Comparison of ENCODE assay signal across 1 cellular context in the genomic region with DNA sequence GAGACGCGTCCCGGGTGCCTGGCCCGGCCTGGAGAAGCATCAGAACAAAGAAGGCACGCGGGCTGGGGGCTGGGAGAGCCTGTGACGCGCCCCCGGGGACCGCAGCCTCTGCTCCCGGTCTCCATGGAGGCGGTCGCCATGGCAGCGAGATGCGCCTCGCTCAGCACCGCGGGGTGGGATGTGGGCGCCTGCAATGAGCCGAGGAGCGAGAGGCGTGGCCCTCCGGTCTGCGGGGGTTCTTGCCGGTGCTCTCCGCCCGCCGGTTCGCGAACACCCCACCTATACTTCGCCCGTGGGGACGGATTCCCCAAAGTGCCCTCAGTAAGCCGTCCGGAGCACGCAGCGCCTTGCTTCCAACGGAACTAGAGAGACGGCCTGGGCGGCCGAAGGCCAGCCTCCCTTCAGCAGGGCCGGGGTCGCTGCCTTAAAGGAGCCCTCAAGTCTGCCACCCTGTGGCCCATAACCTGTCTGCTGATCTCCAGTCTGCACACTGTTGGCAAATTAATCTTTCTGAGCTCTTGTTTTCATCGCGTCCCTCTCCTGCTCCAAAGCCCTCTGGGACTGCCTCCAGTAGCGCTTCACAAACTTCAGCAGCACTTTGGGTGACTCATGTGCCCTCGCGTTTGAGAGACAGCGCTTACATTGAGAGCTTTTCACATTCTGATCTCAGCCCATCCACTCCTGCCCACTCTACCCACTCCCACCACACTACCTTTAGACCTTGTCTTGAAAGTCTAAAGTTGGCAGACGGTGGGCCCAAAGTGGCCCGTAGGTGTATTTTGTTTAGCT.
A peak's percentile ranks its signal among the peaks of the same experiment; 100 is the strongest.
TF ChIP-seq lines count a peak whose summit lies in the region.

No MANE protein-coding gene starts in this region.

TF ChIP-seq in HepG2, 621 proteins besides CTCF, POLR2A, EP300 and RAD21 (continued from another document and continues in another):
- peak; percentile 97 for TF ChIP-seq RFX3 (CRISPR knock-in tag; IDR thresholded peaks at IDR 0.05)
- TF ChIP-seq, protein P1, sequence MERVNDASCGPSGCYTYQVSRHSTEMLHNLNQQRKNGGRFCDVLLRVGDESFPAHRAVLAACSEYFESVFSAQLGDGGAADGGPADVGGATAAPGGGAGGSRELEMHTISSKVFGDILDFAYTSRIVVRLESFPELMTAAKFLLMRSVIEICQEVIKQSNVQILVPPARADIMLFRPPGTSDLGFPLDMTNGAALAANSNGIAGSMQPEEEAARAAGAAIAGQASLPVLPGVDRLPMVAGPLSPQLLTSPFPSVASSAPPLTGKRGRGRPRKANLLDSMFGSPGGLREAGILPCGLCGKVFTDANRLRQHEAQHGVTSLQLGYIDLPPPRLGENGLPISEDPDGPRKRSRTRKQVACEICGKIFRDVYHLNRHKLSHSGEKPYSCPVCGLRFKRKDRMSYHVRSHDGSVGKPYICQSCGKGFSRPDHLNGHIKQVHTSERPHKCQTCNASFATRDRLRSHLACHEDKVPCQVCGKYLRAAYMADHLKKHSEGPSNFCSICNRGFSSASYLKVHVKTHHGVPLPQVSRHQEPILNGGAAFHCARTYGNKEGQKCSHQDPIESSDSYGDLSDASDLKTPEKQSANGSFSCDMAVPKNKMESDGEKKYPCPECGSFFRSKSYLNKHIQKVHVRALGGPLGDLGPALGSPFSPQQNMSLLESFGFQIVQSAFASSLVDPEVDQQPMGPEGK (CRISPR knock-in tag; IDR thresholded peaks at IDR 0.05), result no peak
- TF ChIP-seq BRCA1 (CRISPR knock-in tag; IDR thresholded peaks at IDR 0.05), result 0 out of 2 replicates have a peak, but pooled peaks have one; percentile 12
- no peak for TF ChIP-seq SIN3B (IDR thresholded peaks at IDR 0.05; ENCODE audit: low read length)
- TF ChIP-seq ZNF720 (CRISPR knock-in tag; IDR thresholded peaks at IDR 0.05), result no peak; the same call in 1 of the 2 replicates
- TF ChIP-seq ZNF614 (CRISPR knock-in tag; IDR thresholded peaks at IDR 0.05; ENCODE audit: borderline replicate concordance), result peak; percentile 34; the same call in 1 of the 2 replicates
- peak; percentile 49; the same call in 1 of the 2 replicates for TF ChIP-seq ZNF274 (CRISPR knock-in tag; IDR thresholded peaks at IDR 0.05)
- TF ChIP-seq, protein P2, sequence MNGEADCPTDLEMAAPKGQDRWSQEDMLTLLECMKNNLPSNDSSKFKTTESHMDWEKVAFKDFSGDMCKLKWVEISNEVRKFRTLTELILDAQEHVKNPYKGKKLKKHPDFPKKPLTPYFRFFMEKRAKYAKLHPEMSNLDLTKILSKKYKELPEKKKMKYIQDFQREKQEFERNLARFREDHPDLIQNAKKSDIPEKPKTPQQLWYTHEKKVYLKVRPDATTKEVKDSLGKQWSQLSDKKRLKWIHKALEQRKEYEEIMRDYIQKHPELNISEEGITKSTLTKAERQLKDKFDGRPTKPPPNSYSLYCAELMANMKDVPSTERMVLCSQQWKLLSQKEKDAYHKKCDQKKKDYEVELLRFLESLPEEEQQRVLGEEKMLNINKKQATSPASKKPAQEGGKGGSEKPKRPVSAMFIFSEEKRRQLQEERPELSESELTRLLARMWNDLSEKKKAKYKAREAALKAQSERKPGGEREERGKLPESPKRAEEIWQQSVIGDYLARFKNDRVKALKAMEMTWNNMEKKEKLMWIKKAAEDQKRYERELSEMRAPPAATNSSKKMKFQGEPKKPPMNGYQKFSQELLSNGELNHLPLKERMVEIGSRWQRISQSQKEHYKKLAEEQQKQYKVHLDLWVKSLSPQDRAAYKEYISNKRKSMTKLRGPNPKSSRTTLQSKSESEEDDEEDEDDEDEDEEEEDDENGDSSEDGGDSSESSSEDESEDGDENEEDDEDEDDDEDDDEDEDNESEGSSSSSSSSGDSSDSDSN (CRISPR knock-in tag; IDR thresholded peaks at IDR 0.05), result peak; percentile 83
- TF ChIP-seq, protein P3, sequence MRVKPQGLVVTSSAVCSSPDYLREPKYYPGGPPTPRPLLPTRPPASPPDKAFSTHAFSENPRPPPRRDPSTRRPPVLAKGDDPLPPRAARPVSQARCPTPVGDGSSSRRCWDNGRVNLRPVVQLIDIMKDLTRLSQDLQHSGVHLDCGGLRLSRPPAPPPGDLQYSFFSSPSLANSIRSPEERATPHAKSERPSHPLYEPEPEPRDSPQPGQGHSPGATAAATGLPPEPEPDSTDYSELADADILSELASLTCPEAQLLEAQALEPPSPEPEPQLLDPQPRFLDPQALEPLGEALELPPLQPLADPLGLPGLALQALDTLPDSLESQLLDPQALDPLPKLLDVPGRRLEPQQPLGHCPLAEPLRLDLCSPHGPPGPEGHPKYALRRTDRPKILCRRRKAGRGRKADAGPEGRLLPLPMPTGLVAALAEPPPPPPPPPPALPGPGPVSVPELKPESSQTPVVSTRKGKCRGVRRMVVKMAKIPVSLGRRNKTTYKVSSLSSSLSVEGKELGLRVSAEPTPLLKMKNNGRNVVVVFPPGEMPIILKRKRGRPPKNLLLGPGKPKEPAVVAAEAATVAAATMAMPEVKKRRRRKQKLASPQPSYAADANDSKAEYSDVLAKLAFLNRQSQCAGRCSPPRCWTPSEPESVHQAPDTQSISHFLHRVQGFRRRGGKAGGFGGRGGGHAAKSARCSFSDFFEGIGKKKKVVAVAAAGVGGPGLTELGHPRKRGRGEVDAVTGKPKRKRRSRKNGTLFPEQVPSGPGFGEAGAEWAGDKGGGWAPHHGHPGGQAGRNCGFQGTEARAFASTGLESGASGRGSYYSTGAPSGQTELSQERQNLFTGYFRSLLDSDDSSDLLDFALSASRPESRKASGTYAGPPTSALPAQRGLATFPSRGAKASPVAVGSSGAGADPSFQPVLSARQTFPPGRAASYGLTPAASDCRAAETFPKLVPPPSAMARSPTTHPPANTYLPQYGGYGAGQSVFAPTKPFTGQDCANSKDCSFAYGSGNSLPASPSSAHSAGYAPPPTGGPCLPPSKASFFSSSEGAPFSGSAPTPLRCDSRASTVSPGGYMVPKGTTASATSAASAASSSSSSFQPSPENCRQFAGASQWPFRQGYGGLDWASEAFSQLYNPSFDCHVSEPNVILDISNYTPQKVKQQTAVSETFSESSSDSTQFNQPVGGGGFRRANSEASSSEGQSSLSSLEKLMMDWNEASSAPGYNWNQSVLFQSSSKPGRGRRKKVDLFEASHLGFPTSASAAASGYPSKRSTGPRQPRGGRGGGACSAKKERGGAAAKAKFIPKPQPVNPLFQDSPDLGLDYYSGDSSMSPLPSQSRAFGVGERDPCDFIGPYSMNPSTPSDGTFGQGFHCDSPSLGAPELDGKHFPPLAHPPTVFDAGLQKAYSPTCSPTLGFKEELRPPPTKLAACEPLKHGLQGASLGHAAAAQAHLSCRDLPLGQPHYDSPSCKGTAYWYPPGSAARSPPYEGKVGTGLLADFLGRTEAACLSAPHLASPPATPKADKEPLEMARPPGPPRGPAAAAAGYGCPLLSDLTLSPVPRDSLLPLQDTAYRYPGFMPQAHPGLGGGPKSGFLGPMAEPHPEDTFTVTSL (CRISPR knock-in tag; IDR thresholded peaks at IDR 0.05; ENCODE audit: borderline replicate concordance), result 0 out of 2 replicates have a peak, but pooled peaks have one; percentile 9
- TF ChIP-seq, protein P4, sequence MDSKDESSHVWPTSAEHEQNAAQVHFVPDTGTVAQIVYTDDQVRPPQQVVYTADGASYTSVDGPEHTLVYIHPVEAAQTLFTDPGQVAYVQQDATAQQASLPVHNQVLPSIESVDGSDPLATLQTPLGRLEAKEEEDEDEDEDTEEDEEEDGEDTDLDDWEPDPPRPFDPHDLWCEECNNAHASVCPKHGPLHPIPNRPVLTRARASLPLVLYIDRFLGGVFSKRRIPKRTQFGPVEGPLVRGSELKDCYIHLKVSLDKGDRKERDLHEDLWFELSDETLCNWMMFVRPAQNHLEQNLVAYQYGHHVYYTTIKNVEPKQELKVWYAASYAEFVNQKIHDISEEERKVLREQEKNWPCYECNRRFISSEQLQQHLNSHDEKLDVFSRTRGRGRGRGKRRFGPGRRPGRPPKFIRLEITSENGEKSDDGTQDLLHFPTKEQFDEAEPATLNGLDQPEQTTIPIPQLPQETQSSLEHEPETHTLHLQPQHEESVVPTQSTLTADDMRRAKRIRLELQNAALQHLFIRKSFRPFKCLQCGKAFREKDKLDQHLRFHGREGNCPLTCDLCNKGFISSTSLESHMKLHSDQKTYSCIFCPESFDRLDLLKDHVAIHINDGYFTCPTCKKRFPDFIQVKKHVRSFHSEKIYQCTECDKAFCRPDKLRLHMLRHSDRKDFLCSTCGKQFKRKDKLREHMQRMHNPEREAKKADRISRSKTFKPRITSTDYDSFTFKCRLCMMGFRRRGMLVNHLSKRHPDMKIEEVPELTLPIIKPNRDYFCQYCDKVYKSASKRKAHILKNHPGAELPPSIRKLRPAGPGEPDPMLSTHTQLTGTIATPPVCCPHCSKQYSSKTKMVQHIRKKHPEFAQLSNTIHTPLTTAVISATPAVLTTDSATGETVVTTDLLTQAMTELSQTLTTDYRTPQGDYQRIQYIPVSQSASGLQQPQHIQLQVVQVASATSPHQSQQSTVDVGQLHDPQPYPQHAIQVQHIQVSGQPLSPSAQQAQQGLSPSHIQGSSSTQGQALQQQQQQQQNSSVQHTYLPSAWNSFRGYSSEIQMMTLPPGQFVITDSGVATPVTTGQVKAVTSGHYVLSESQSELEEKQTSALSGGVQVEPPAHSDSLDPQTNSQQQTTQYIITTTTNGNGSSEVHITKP (CRISPR knock-in tag; IDR thresholded peaks at IDR 0.05; ENCODE audit: low read depth), result no peak
- TF ChIP-seq, protein P5, sequence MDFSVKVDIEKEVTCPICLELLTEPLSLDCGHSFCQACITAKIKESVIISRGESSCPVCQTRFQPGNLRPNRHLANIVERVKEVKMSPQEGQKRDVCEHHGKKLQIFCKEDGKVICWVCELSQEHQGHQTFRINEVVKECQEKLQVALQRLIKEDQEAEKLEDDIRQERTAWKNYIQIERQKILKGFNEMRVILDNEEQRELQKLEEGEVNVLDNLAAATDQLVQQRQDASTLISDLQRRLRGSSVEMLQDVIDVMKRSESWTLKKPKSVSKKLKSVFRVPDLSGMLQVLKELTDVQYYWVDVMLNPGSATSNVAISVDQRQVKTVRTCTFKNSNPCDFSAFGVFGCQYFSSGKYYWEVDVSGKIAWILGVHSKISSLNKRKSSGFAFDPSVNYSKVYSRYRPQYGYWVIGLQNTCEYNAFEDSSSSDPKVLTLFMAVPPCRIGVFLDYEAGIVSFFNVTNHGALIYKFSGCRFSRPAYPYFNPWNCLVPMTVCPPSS (IDR thresholded peaks at IDR 0.05), result no peak
- TF ChIP-seq FIP1L1 (IDR thresholded peaks at IDR 0.05; ENCODE audit: borderline replicate concordance, insufficient read depth, low read depth, low read length), result 0 out of 2 replicates have a peak, but pooled peaks have one; percentile 2
- peak; percentile 12; the same call in 1 of the 2 replicates for TF ChIP-seq NFYB (CRISPR knock-in tag; IDR thresholded peaks at IDR 0.05)
- TF ChIP-seq HDAC2 (CRISPR knock-in tag; IDR thresholded peaks at IDR 0.05), result peak; percentile 2; the same call in 1 of the 2 replicates
- TF ChIP-seq, protein P6, sequence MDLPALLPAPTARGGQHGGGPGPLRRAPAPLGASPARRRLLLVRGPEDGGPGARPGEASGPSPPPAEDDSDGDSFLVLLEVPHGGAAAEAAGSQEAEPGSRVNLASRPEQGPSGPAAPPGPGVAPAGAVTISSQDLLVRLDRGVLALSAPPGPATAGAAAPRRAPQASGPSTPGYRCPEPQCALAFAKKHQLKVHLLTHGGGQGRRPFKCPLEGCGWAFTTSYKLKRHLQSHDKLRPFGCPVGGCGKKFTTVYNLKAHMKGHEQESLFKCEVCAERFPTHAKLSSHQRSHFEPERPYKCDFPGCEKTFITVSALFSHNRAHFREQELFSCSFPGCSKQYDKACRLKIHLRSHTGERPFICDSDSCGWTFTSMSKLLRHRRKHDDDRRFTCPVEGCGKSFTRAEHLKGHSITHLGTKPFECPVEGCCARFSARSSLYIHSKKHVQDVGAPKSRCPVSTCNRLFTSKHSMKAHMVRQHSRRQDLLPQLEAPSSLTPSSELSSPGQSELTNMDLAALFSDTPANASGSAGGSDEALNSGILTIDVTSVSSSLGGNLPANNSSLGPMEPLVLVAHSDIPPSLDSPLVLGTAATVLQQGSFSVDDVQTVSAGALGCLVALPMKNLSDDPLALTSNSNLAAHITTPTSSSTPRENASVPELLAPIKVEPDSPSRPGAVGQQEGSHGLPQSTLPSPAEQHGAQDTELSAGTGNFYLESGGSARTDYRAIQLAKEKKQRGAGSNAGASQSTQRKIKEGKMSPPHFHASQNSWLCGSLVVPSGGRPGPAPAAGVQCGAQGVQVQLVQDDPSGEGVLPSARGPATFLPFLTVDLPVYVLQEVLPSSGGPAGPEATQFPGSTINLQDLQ (CRISPR knock-in tag; IDR thresholded peaks at IDR 0.05), result no peak
- TF ChIP-seq, protein P7, sequence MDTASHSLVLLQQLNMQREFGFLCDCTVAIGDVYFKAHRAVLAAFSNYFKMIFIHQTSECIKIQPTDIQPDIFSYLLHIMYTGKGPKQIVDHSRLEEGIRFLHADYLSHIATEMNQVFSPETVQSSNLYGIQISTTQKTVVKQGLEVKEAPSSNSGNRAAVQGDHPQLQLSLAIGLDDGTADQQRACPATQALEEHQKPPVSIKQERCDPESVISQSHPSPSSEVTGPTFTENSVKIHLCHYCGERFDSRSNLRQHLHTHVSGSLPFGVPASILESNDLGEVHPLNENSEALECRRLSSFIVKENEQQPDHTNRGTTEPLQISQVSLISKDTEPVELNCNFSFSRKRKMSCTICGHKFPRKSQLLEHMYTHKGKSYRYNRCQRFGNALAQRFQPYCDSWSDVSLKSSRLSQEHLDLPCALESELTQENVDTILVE (CRISPR knock-in tag; IDR thresholded peaks at IDR 0.05), result no peak
- TF ChIP-seq ZBTB7A (CRISPR knock-in tag; IDR thresholded peaks at IDR 0.05), result no peak; the same call in 1 of the 2 replicates
- peak; percentile 64 for TF ChIP-seq STAG1 (CRISPR knock-in tag; IDR thresholded peaks at IDR 0.05)
- TF ChIP-seq, protein P8, sequence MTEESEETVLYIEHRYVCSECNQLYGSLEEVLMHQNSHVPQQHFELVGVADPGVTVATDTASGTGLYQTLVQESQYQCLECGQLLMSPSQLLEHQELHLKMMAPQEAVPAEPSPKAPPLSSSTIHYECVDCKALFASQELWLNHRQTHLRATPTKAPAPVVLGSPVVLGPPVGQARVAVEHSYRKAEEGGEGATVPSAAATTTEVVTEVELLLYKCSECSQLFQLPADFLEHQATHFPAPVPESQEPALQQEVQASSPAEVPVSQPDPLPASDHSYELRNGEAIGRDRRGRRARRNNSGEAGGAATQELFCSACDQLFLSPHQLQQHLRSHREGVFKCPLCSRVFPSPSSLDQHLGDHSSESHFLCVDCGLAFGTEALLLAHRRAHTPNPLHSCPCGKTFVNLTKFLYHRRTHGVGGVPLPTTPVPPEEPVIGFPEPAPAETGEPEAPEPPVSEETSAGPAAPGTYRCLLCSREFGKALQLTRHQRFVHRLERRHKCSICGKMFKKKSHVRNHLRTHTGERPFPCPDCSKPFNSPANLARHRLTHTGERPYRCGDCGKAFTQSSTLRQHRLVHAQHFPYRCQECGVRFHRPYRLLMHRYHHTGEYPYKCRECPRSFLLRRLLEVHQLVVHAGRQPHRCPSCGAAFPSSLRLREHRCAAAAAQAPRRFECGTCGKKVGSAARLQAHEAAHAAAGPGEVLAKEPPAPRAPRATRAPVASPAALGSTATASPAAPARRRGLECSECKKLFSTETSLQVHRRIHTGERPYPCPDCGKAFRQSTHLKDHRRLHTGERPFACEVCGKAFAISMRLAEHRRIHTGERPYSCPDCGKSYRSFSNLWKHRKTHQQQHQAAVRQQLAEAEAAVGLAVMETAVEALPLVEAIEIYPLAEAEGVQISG (CRISPR knock-in tag; IDR thresholded peaks at IDR 0.05), result no peak; the same call in 1 of the 2 replicates
- TF ChIP-seq, protein P9, sequence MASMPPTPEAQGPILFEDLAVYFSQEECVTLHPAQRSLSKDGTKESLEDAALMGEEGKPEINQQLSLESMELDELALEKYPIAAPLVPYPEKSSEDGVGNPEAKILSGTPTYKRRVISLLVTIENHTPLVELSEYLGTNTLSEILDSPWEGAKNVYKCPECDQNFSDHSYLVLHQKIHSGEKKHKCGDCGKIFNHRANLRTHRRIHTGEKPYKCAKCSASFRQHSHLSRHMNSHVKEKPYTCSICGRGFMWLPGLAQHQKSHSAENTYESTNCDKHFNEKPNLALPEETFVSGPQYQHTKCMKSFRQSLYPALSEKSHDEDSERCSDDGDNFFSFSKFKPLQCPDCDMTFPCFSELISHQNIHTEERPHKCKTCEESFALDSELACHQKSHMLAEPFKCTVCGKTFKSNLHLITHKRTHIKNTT (CRISPR knock-in tag; IDR thresholded peaks at IDR 0.05), result no peak
- TF ChIP-seq TARDBP (CRISPR knock-in tag; IDR thresholded peaks at IDR 0.05), result no peak
- 0 out of 2 replicates have a peak, but pooled peaks have one; percentile 18 for TF ChIP-seq RFXANK (CRISPR knock-in tag; IDR thresholded peaks at IDR 0.05)
- no peak for TF ChIP-seq KDM6A (CRISPR knock-in tag; IDR thresholded peaks at IDR 0.05; ENCODE audit: low read depth)
